ENCODE assay signal across 8 cellular contexts in genomic region chr12:89706551-89707348, GRCh38. TPM values are rescaled to one million over a fixed set of nuclear protein-coding genes. Genes with fewer than 3 reads are reported as not detected.
A peak's percentile ranks its signal among the peaks of the same experiment; 100 is the strongest.
DNase-seq lines count a peak whose midpoint lies in the region; ATAC-seq, FAIRE-seq and TF ChIP-seq lines count a peak whose summit lies in the region.

No MANE protein-coding gene starts in this region.

- DNase-seq in AG04449 (ENCODE audit: low read depth, low spot score) (no peak), GM12892 (ENCODE audit: insufficient read length) (no peak), RWPE1 (ENCODE audit: low spot score) (no peak), neural crest cell (ENCODE audit: low read depth, low spot score) (no peak)

- H3K9me3 ChIP-seq in endocrine pancreas (ENCODE audit: control insufficient read depth, low read length): no peaks in the 10 kb centered on the region

- no peak overlapping the region for H3K27ac Mint-ChIP-seq in neural crest cell (ENCODE audit: unreplicated experiment)

- H3K9me3 Mint-ChIP-seq in neural crest cell: no peaks in the 10 kb centered on the region

- peak overlapping the region; percentile 99 for H3K27ac ChIP-seq in RWPE1

- peaks cover 23% of the 10 kb centered on the region for H3K4me1 Mint-ChIP-seq in neural crest cell

- FAIRE-seq in GM12892 (lab: Jason Lieb, UNC): peak; percentile 38

- H3K4me3 Mint-ChIP-seq in neural crest cell: peak overlapping the region; percentile 96

- no peak for TF ChIP-seq POLR2A in GM12892 (IDR thresholded peaks at IDR 0.05; ENCODE audit: low read depth, low read length)

- ATAC-seq in GM18867 (IDR thresholded peaks at IDR 0.05; ENCODE audit: unreplicated experiment) (no peak), GM21423 (IDR thresholded peaks at IDR 0.05; ENCODE audit: unreplicated experiment) (no peak), HG03108 (IDR thresholded peaks at IDR 0.05; ENCODE audit: unreplicated experiment) (no peak)

- H3K4me3 ChIP-seq in AG04449 (ENCODE audit: low read depth, low read length): peak overlapping the region; percentile 85
- peak overlapping the region; percentile 84 for H3K4me3 ChIP-seq in endocrine pancreas (ENCODE audit: control insufficient read depth, insufficient read depth, low read length)

- peaks cover 32% of the 10 kb centered on the region for H3K27me3 Mint-ChIP-seq in neural crest cell (ENCODE audit: low read depth)

- no peaks in the 10 kb centered on the region for H3K27me3 ChIP-seq in endocrine pancreas (ENCODE audit: control insufficient read depth, insufficient read depth, low read length)

- no peaks in the 10 kb centered on the region for H3K36me3 ChIP-seq in endocrine pancreas (ENCODE audit: control insufficient read depth, insufficient read depth, low read length)

- H3K9ac ChIP-seq in endocrine pancreas (ENCODE audit: control insufficient read depth, insufficient read depth, low read length): peak overlapping the region; percentile 21

- TF ChIP-seq CTCF in AG04449 (IDR thresholded peaks at IDR 0.05; ENCODE audit: insufficient read depth, low read length, missing control alignments): no peak
- no peak for TF ChIP-seq CTCF in RWPE1 (conservative IDR thresholded peaks at IDR 0.05; ENCODE audit: low read depth)
- TF ChIP-seq CTCF in neural crest cell (conservative IDR thresholded peaks at IDR 0.05): no peak

- POLR2A ChIA-PET in AG04449 (lab: Yijun Ruan, JAX) (interaction anchor here (0.7 kb wide), 1 partner anchor 183 kb away, joined by 4 read pairs; no protein-coding TSS in a partner anchor), RWPE1 (lab: Yijun Ruan, JAX; ENCODE audit: low non-redundant PET) (no interaction called here)

- H3K36me3 Mint-ChIP-seq in neural crest cell (ENCODE audit: low read depth): no peaks in the 10 kb centered on the region

- CTCF ChIA-PET in AG04449 (lab: Yijun Ruan, JAX): interaction anchor here (0.6 to 1.4 kb wide), 3 partner anchors 163 to 1260 kb away, joined by 3 to 4 read pairs (median 3); no protein-coding TSS in a partner anchor
- CTCF ChIA-PET in RWPE1 (lab: Yijun Ruan, JAX): interaction anchor here (0.6 kb wide), 1 partner anchor 567 kb away, joined by 3 read pairs; no protein-coding TSS in a partner anchor

- peaks cover 34% of the 10 kb centered on the region for H3K4me1 ChIP-seq in endocrine pancreas (ENCODE audit: control insufficient read depth, insufficient read depth, low read length)

RNA-seq across cellular contexts. Expression of gene ATP2B1, which starts 1.9 kb away (rescaled TPM):
- polyA plus RNA-seq in GM12892 (2012; ENCODE audit: missing spikeins): 23.3 TPM
- total RNA-seq in neural crest cell: 50.8 and 54.1 TPM in 2 replicates
